Comparison of ENCODE assay signal across 8 cellular contexts in the genomic region with DNA sequence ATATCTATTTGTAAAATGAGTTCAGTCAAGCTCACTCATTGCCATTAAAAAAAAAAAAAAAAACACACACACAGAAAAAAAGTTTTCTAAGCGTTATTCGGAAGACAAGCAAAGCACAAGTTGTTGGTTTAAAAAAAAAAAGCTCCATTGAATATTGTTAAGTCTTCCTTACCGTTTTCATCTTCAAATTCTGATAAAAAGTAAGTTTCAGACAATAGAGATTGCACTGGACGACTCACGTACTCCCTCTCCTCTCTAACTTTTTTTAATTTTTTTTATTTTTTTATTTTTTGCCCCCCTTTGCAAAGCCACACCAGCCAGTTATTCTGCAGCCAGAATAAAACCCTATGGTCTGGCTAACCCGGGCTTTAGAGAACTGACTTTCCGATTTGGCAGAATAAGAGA. TPM values are rescaled to one million over a fixed set of nuclear protein-coding genes. Genes with fewer than 3 reads are reported as not detected.
DNase-seq lines count a peak whose midpoint lies in the region; ATAC-seq, FAIRE-seq and TF ChIP-seq lines count a peak whose summit lies in the region.

No MANE protein-coding gene starts in this region.

- H3K36me3 Mint-ChIP-seq in stimulated activated naive CD8-positive, alpha-beta T cell treated with anti-CD3 and anti-CD28 coated beads, Interleukin-15, Interleukin-2, amounts not matched to agents 100 ng/mL and 50 ng/mL, for 24 hours (ENCODE audit: low read depth) = no peaks in the 10 kb centered on the region
- H3K36me3 Mint-ChIP-seq in endothelial cell (ENCODE audit: low read depth, unreplicated experiment) = no peaks in the 10 kb centered on the region

- H3K4me1 Mint-ChIP-seq in stimulated activated naive CD8-positive, alpha-beta T cell treated with anti-CD3 and anti-CD28 coated beads, Interleukin-15, Interleukin-2, amounts not matched to agents 100 ng/mL and 50 ng/mL, for 24 hours (ENCODE audit: low read depth) = peaks cover 14% of the 10 kb centered on the region
- H3K4me1 Mint-ChIP-seq in endothelial cell (ENCODE audit: unreplicated experiment) = peaks cover 13% of the 10 kb centered on the region

- ATAC-seq in stimulated activated naive CD8-positive, alpha-beta T cell treated with anti-CD3 and anti-CD28 coated beads, Interleukin-15, Interleukin-2, amounts not matched to agents 100 U/mL and 50 U/mL, for 24 hours = no peak

- FAIRE-seq in H54 (lab: Jason Lieb, UNC) = no peak

- no peaks in the 10 kb centered on the region for H3K27me3 ChIP-seq in ovary

- H3K36me3 ChIP-seq in ovary = no peaks in the 10 kb centered on the region

- TF ChIP-seq POLR2A in ovary (IDR thresholded peaks at IDR 0.05) = no peak
- no peak for TF ChIP-seq POLR2A in H54 (IDR thresholded peaks at IDR 0.05; ENCODE audit: low read depth, low read length)

- H3K9me3 ChIP-seq in ovary = no peaks in the 10 kb centered on the region

- no peak for TF ChIP-seq CTCF in LNCaP clone FGC (IDR thresholded peaks at IDR 0.05; ENCODE audit: control insufficient read depth, extremely low read depth, insufficient read depth)
- no peak for TF ChIP-seq CTCF in endothelial cell (IDR thresholded peaks at IDR 0.05; ENCODE audit: unreplicated experiment)
- TF ChIP-seq CTCF in ovary (IDR thresholded peaks at IDR 0.05) = no peak

- no peaks in the 10 kb centered on the region for H3K9me3 Mint-ChIP-seq in stimulated activated naive CD8-positive, alpha-beta T cell treated with anti-CD3 and anti-CD28 coated beads, Interleukin-15, Interleukin-2, amounts not matched to agents 100 ng/mL and 50 ng/mL, for 24 hours
- H3K9me3 Mint-ChIP-seq in endothelial cell (ENCODE audit: unreplicated experiment) = no peaks in the 10 kb centered on the region

- H3K4me3 ChIP-seq in LNCaP clone FGC (ENCODE audit: low read depth, low read length) = peak overlapping the region; percentile 51
- H3K4me3 ChIP-seq in ovary = peak overlapping the region; percentile 58

- no peak for TF ChIP-seq EP300 in ovary (IDR thresholded peaks at IDR 0.05)

- H3K4me3 Mint-ChIP-seq in stimulated activated naive CD8-positive, alpha-beta T cell treated with anti-CD3 and anti-CD28 coated beads, Interleukin-15, Interleukin-2, amounts not matched to agents 100 ng/mL and 50 ng/mL, for 24 hours = no peak overlapping the region
- H3K4me3 Mint-ChIP-seq in endothelial cell (ENCODE audit: unreplicated experiment) = no peak overlapping the region

- no peaks in the 10 kb centered on the region for H3K4me1 ChIP-seq in ovary (ENCODE audit: insufficient read depth)

- intact Hi-C loops in ovary (cut with DNase I) = loop anchor here (5.0 to 10.0 kb wide), 7 partner anchors 379 to 846 kb away; no protein-coding TSS in a partner anchor

- no peaks in the 10 kb centered on the region for H3K27me3 Mint-ChIP-seq in stimulated activated naive CD8-positive, alpha-beta T cell treated with anti-CD3 and anti-CD28 coated beads, Interleukin-15, Interleukin-2, amounts not matched to agents 100 ng/mL and 50 ng/mL, for 24 hours
- no peaks in the 10 kb centered on the region for H3K27me3 Mint-ChIP-seq in endothelial cell (ENCODE audit: unreplicated experiment)

- WGBS in ovary, 3 donors = 0% methylated on average over 7 of the region's 7 CpGs

- peak overlapping the region in 1 of 2 donors; percentile 83 for H3K27ac ChIP-seq in ovary

- peak overlapping the region; percentile 93 for H3K27ac Mint-ChIP-seq in stimulated activated naive CD8-positive, alpha-beta T cell treated with anti-CD3 and anti-CD28 coated beads, Interleukin-15, Interleukin-2, amounts not matched to agents 100 ng/mL and 50 ng/mL, for 24 hours
- peak overlapping the region; percentile 97 for H3K27ac Mint-ChIP-seq in endothelial cell (ENCODE audit: unreplicated experiment)

- no peak for DNase-seq in stimulated activated naive CD8-positive, alpha-beta T cell treated with anti-CD3 and anti-CD28 coated beads, Interleukin-15, Interleukin-2, amounts not matched to agents 100 U/mL and 50 U/mL, for 24 hours
- DNase-seq in LNCaP clone FGC (ENCODE audit: low read depth) (no peak), endothelial cell (ENCODE audit: low spot score) (no peak), ovary (no peak), NCI-H524 (lab: John Stamatoyannopoulos, UW) (no peak), H54 (ENCODE audit: insufficient read length, low spot score) (no peak)
- DNase-seq in stimulated activated CD4-positive, alpha-beta T cell treated with anti-CD3 and anti-CD28 coated beads, Interleukin-2, amount 100 ng/mL, for 48 hours = no peak

RNA-seq across cellular contexts. Expression of gene ADAMTS6, which starts 0.5 kb away (rescaled TPM):
- 16.7 TPM for total RNA-seq in endothelial cell (ENCODE audit: unreplicated experiment)
- total RNA-seq in ovary = 1 to 10 TPM in 6 of 7 donors, under 1 TPM in 1; 0.96 to 7.2 (median 2.7) TPM
- polyA plus RNA-seq in ovary = 1 to 10 TPM; 1.3 to 2.2 TPM
